In the genomic region with DNA sequence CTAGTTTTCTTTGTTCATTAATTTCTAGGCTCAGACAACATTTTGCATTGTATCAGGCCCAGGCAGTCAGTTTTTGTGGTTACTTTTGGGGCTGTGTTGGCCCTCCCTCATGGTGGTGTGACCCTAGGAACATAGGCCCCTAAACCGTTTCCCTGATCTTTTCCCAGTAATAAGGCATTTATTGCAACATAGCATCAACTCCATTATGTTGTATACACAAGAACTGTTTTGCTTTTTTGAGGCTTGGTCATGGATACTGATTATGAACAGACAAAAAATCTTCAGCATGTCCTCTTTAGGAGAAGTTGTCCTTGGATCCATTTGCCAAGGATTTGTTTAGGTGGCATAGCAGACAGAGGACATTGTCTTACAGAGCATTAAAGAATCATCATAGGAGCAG, we compare ENCODE assay signal across 17 cellular contexts. TPM values are rescaled to one million over a fixed set of nuclear protein-coding genes. Genes with fewer than 3 reads are reported as not detected.
"Had no signal": no experiment of that assay in that cellular context is flagged by ENCODE, and none has a peak within 500 bp of the region (broad histone marks: within the 10 kb centered on the region; RNA-seq: fewer than 3 reads in every experiment).

No MANE protein-coding gene starts in this region.

- H3K9me3 Mint-ChIP-seq: activated T-cell treated with anti-CD3 and anti-CD28 coated beads, Interleukin-2, amount 50 U/mL, for 24 hours had no signal

- H3K4me3 Mint-ChIP-seq: activated CD8-positive, alpha-beta memory T cell treated with anti-CD3 and anti-CD28 coated beads, Interleukin-2, amount 10 ng/mL, durations not matched to agents 7 days and 5 days; activated naive CD8-positive, alpha-beta T cell treated with anti-CD3 and anti-CD28 coated beads for 36 hours; activated T-cell treated with anti-CD3 and anti-CD28 coated beads, Interleukin-2, amount 50 U/mL, for 24 hours; stimulated activated effector memory CD8-positive, alpha-beta T cell treated with anti-CD3 and anti-CD28 coated beads, Interleukin-12 subunit alpha, Interleukin-12 subunit beta, amount 100 ng/mL, for 72 hours had no signal

- H3K36me3 ChIP-seq: breast epithelium, thoracic aorta had no signal

- H3K27ac Mint-ChIP-seq: activated CD8-positive, alpha-beta memory T cell treated with anti-CD3 and anti-CD28 coated beads, Interleukin-2, amount 10 ng/mL, durations not matched to agents 7 days and 5 days; activated naive CD8-positive, alpha-beta T cell treated with anti-CD3 and anti-CD28 coated beads for 36 hours; activated T-cell treated with anti-CD3 and anti-CD28 coated beads, Interleukin-2, amount 50 U/mL, for 24 hours; stimulated activated effector memory CD8-positive, alpha-beta T cell treated with anti-CD3 and anti-CD28 coated beads, Interleukin-12 subunit alpha, Interleukin-12 subunit beta, amount 100 ng/mL, for 72 hours had no signal

- H3K27me3 Mint-ChIP-seq: activated CD8-positive, alpha-beta memory T cell treated with anti-CD3 and anti-CD28 coated beads, Interleukin-2, amount 10 ng/mL, durations not matched to agents 7 days and 5 days; activated naive CD8-positive, alpha-beta T cell treated with anti-CD3 and anti-CD28 coated beads for 36 hours; activated T-cell treated with anti-CD3 and anti-CD28 coated beads, Interleukin-2, amount 50 U/mL, for 24 hours had no signal

- ATAC-seq: activated CD8-positive, alpha-beta memory T cell treated with anti-CD3 and anti-CD28 coated beads, Interleukin-2, amount 10 ng/mL, durations not matched to agents 7 days and 5 days; stimulated activated effector memory CD8-positive, alpha-beta T cell treated with anti-CD3 and anti-CD28 coated beads, Interleukin-12 subunit alpha, Interleukin-12 subunit beta, amount 100 ng/mL, for 72 hours had no signal

- H3K4me3 ChIP-seq: breast epithelium, dorsolateral prefrontal cortex, hepatocyte, lung, thoracic aorta had no signal

- H3K27me3 ChIP-seq: breast epithelium, dorsolateral prefrontal cortex, hepatocyte, neutrophil had no signal

- H3K4me1 ChIP-seq: breast epithelium had no signal

- H3K27ac ChIP-seq: breast epithelium, dorsolateral prefrontal cortex, hepatocyte, neutrophil, thoracic aorta had no signal

- DNase-seq: activated CD4-positive, CD25-positive, alpha-beta regulatory T cell treated with anti-CD3 and anti-CD28 coated beads, Interleukin-2, amount 50 U/mL, for 72 hours; activated CD8-positive, alpha-beta memory T cell treated with anti-CD3 and anti-CD28 coated beads, Interleukin-2, amount 10 ng/mL, durations not matched to agents 7 days and 5 days; activated gamma-delta T cell; activated naive CD8-positive, alpha-beta T cell treated with anti-CD3 and anti-CD28 coated beads for 36 hours; activated T-cell treated with anti-CD3 and anti-CD28 coated beads, Interleukin-2, amount 50 U/mL, for 24 hours; aorta; dorsolateral prefrontal cortex; islet precursor cell; midbrain; T-helper 9 cell had no signal

- H3K9me3 ChIP-seq: breast epithelium, neutrophil, thoracic aorta had no signal

RNA-seq across cellular contexts. Expression of gene B3GALT2, which starts 10.3 kb away (rescaled TPM):
- total RNA-seq: activated naive CD8-positive, alpha-beta T cell treated with anti-CD3 and anti-CD28 coated beads for 36 hours; renal cortical epithelial cell had no signal
